Comparison of ENCODE assay signal across 14 cellular contexts in the genomic region with DNA sequence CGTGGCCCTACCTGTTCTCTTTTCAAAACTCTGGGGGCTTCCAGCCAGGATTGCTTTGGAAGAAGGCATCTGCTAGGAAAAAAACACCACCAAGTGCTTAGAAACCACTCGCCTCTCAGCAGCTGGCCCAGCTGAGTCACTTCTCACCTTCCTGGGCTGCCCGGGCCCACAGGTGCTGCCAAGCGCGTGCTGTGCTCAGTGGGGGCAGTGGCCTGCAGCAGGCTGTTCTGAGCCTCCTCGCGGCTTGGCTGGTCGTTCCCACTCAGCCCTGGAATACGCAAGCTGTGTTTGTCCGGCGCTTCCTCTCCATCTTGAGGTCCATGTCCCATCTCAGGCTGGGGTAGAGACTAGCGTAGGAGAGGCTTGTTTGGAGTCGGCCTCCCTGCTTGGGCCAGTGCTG.
"Had no signal": no experiment of that assay in that cellular context is flagged by ENCODE, and none has a peak within 500 bp of the region (broad histone marks: within the 10 kb centered on the region; RNA-seq: fewer than 3 reads in every experiment).

No MANE protein-coding gene starts in this region.

- FAIRE-seq: endometrium, islet of Langerhans had no signal

- H3K9me3 Mint-ChIP-seq: activated naive CD4-positive, alpha-beta T cell treated with anti-CD3 and anti-CD28 coated beads, Interleukin-2, amount 10 ng/mL, durations not matched to agents 7 days and 5 days; brain; naive thymus-derived CD8-positive, alpha-beta T cell; stimulated activated memory B cell treated with anti-CD40 and anti-IgM and Interleukin-4, amounts not matched to agents 10 μg/mL and 1 μg/mL and 100 μg/mL, for 72 hours; T-cell had no signal

- H3K27me3 ChIP-seq: heart right ventricle had no signal

- H3K27ac Mint-ChIP-seq: activated CD8-positive, alpha-beta T cell treated with anti-CD3 and anti-CD28 coated beads, Interleukin-2, amount 10 ng/mL, durations not matched to agents 7 days and 5 days; activated naive CD4-positive, alpha-beta T cell treated with anti-CD3 and anti-CD28 coated beads, Interleukin-2, amount 10 ng/mL, durations not matched to agents 7 days and 5 days; naive thymus-derived CD8-positive, alpha-beta T cell; progenitor cell of endocrine pancreas; stimulated activated memory B cell treated with anti-CD40 and anti-IgM and Interleukin-4, amounts not matched to agents 10 μg/mL and 1 μg/mL and 100 μg/mL, for 72 hours; T-cell had no signal

- H3K4me3 ChIP-seq: heart right ventricle, mucosa of descending colon had no signal

- DNase-seq: activated CD4-positive, alpha-beta T cell treated with anti-CD3 and anti-CD28 coated beads for 4 hours; activated CD8-positive, alpha-beta memory T cell treated with anti-CD3 and anti-CD28 coated beads, Interleukin-2, amount 50 U/mL, for 48 hours; activated CD8-positive, alpha-beta T cell treated with anti-CD3 and anti-CD28 coated beads, Interleukin-2, amount 10 ng/mL, durations not matched to agents 7 days and 5 days; activated naive CD4-positive, alpha-beta T cell treated with anti-CD3 and anti-CD28 coated beads, Interleukin-2, amount 10 ng/mL, durations not matched to agents 7 days and 5 days; naive thymus-derived CD8-positive, alpha-beta T cell; T-cell had no signal

- H3K36me3 ChIP-seq: WERI-Rb-1 had no signal

- H3K27me3 Mint-ChIP-seq: activated naive CD4-positive, alpha-beta T cell treated with anti-CD3 and anti-CD28 coated beads, Interleukin-2, amount 10 ng/mL, durations not matched to agents 7 days and 5 days; brain; naive thymus-derived CD8-positive, alpha-beta T cell; progenitor cell of endocrine pancreas had no signal

- H3K9me3 ChIP-seq: heart right ventricle, mucosa of descending colon had no signal

- H3K36me3 Mint-ChIP-seq: activated naive CD4-positive, alpha-beta T cell treated with anti-CD3 and anti-CD28 coated beads, Interleukin-2, amount 10 ng/mL, durations not matched to agents 7 days and 5 days; brain; naive thymus-derived CD8-positive, alpha-beta T cell; stimulated activated memory B cell treated with anti-CD40 and anti-IgM and Interleukin-4, amounts not matched to agents 10 μg/mL and 1 μg/mL and 100 μg/mL, for 72 hours; T-cell had no signal

- H3K4me1 Mint-ChIP-seq: activated naive CD4-positive, alpha-beta T cell treated with anti-CD3 and anti-CD28 coated beads, Interleukin-2, amount 10 ng/mL, durations not matched to agents 7 days and 5 days; stimulated activated memory B cell treated with anti-CD40 and anti-IgM and Interleukin-4, amounts not matched to agents 10 μg/mL and 1 μg/mL and 100 μg/mL, for 72 hours; T-cell had no signal

- H3K4me3 Mint-ChIP-seq: activated CD8-positive, alpha-beta T cell treated with anti-CD3 and anti-CD28 coated beads, Interleukin-2, amount 10 ng/mL, durations not matched to agents 7 days and 5 days; activated naive CD4-positive, alpha-beta T cell treated with anti-CD3 and anti-CD28 coated beads, Interleukin-2, amount 10 ng/mL, durations not matched to agents 7 days and 5 days; brain; naive thymus-derived CD8-positive, alpha-beta T cell; stimulated activated memory B cell treated with anti-CD40 and anti-IgM and Interleukin-4, amounts not matched to agents 10 μg/mL and 1 μg/mL and 100 μg/mL, for 72 hours; T-cell had no signal

- H3K27ac ChIP-seq: heart right ventricle, WERI-Rb-1 had no signal

- ATAC-seq: activated CD8-positive, alpha-beta T cell treated with anti-CD3 and anti-CD28 coated beads, Interleukin-2, amount 10 ng/mL, durations not matched to agents 7 days and 5 days; naive thymus-derived CD8-positive, alpha-beta T cell; stimulated activated memory B cell treated with anti-CD40 and anti-IgM and Interleukin-4, amounts not matched to agents 10 μg/mL and 1 μg/mL and 100 μg/mL, for 72 hours; T-cell had no signal
